Comparison of ENCODE assay signal across 9 cellular contexts in the genomic region with DNA sequence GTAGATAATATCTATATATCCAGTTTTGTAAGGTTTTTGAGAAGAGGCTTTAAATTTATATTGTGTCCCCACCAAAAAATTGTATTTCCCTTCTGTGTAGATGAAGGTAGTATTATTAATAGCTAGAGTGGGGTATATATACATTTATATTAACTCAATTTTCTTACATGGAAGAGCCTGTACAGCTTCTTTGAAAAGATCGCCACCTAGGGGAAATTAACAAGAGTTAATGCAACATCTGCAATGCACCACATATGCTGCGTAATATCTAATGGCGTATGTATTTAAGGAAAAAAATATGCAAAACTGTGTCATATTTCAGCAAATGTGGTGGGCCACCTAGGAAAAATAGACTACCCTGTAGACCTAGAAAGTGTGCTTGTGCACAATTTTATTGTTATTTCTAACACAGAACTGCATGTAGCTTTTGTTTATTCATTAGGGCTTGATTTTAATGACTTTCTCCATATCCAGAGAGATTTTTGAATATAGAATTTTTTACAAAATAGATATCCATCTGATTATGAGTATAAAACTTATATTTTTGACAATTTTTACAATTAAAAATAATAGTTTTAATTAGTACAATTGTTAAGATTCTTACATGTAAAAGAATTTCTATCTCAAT. TPM values are rescaled to one million over a fixed set of nuclear protein-coding genes. Genes with fewer than 3 reads are reported as not detected.
DNase-seq lines count a peak whose midpoint lies in the region; ATAC-seq and TF ChIP-seq lines count a peak whose summit lies in the region.
"Had no signal": no experiment of that assay in that cellular context is flagged by ENCODE, and none has a peak within 500 bp of the region (broad histone marks: within the 10 kb centered on the region; RNA-seq: fewer than 3 reads in every experiment).

No MANE protein-coding gene starts in this region.

- no peak overlapping the region for H2BK12ac ChIP-seq in mesenchymal stem cell (ENCODE audit: low read length in 2 of 2)

- H3K9me3 ChIP-seq in body of pancreas, result no peaks in the 10 kb centered on the region
- H3K9me3 ChIP-seq in mesenchymal stem cell (ENCODE audit: control insufficient read depth, low read length), result no peaks in the 10 kb centered on the region
- H3K9me3 ChIP-seq: HAP-1 had no signal

- H3K79me1 ChIP-seq in mesenchymal stem cell (replicated peaks; ENCODE audit: low read length, poor library complexity, severe bottlenecking), result no peaks in the 10 kb centered on the region

- H3K4me1 ChIP-seq in body of pancreas, result no peaks in the 10 kb centered on the region
- peaks cover 12% of the 10 kb centered on the region for H3K4me1 ChIP-seq in mesenchymal stem cell (ENCODE audit: control insufficient read depth, insufficient read depth, low read depth, low read length)
- H3K4me1 ChIP-seq: HAP-1 had no signal

- TF ChIP-seq CTCF in body of pancreas (IDR thresholded peaks at IDR 0.05) (peak in 6 of 7 experiments; percentile 34 to 38 (median 36)), omental fat pad (IDR thresholded peaks at IDR 0.05) (no peak)

- no peak overlapping the region for H2AK5ac ChIP-seq in mesenchymal stem cell (ENCODE audit: low read length, severe bottlenecking)

- in situ Hi-C loops in ACHN (cut with HindIII; ENCODE audit: low pct_ligation_motif_present, low pct_unique_long_range_greater_than_20kb, low sequenced_read_pairs), result no loop called here

- no peak overlapping the region for H2BK120ac ChIP-seq in mesenchymal stem cell (ENCODE audit: low read depth, low read length)

- H4K91ac ChIP-seq in mesenchymal stem cell (ENCODE audit: low read length), result no peak overlapping the region

- WGBS in body of pancreas, 2 donors, result 27 to 47% methylated on average over 3 of the region's 3 CpGs
- WGBS in mesenchymal stem cell, result 0% methylated on average over 1 of the region's 3 CpGs

- H3K4me3 ChIP-seq in body of pancreas (no peak overlapping the region), mesenchymal stem cell (ENCODE audit: insufficient read depth in 1 of 2, low read depth in 1 of 2, low read length in 2 of 2) (no peak overlapping the region)
- H3K4me3 ChIP-seq: HAP-1 had no signal

- no peak for TF ChIP-seq POLR2A in body of pancreas (IDR thresholded peaks at IDR 0.05)

- peak; percentile 81 for ATAC-seq in GM18498 (IDR thresholded peaks at IDR 0.05; ENCODE audit: unreplicated experiment)
- ATAC-seq in HG02981 (IDR thresholded peaks at IDR 0.05; ENCODE audit: unreplicated experiment), result peak; percentile 88
- peak; percentile 38 for ATAC-seq in body of pancreas
- no peak for ATAC-seq in omental fat pad (ENCODE audit: low FRiP score)

- no peak overlapping the region for H3K4me2 ChIP-seq in mesenchymal stem cell (ENCODE audit: low read length, poor library complexity, severe bottlenecking)

- H3K4ac ChIP-seq in mesenchymal stem cell (ENCODE audit: low read depth in 1 of 2, low read length in 2 of 2), result no peak overlapping the region

- no peak overlapping the region for H2AFZ ChIP-seq in mesenchymal stem cell (ENCODE audit: low read depth, low read length)

- H3K27me3 ChIP-seq in body of pancreas (no peaks in the 10 kb centered on the region), mesenchymal stem cell (ENCODE audit: control insufficient read depth in 1 of 2, insufficient read depth in 1 of 2, low read length in 2 of 2) (no peaks in the 10 kb centered on the region)

- H2BK15ac ChIP-seq in mesenchymal stem cell (ENCODE audit: low read depth, poor library complexity, severe bottlenecking), result no peak overlapping the region

- no peak overlapping the region for H2BK5ac ChIP-seq in mesenchymal stem cell (ENCODE audit: low read depth, low read length, poor library complexity, severe bottlenecking)

- no peak overlapping the region for H4K8ac ChIP-seq in mesenchymal stem cell (ENCODE audit: low read length)

- H3K23ac ChIP-seq in mesenchymal stem cell (ENCODE audit: low read length in 2 of 2), result no peak overlapping the region

- H3K27ac ChIP-seq in body of pancreas (no peak overlapping the region), mesenchymal stem cell (ENCODE audit: low read length, poor library complexity, severe bottlenecking) (no peak overlapping the region)

- H3K36me3 ChIP-seq in body of pancreas (replicated peaks in 1 of 2; ENCODE audit: insufficient read depth in 1 of 2, low read depth in 2 of 2) (no peaks in the 10 kb centered on the region), mesenchymal stem cell (ENCODE audit: control insufficient read depth in 1 of 2, insufficient read depth in 2 of 2, low read depth in 1 of 2, low read length in 2 of 2) (no peaks in the 10 kb centered on the region)
- H3K36me3 ChIP-seq: HAP-1 had no signal

- H3K14ac ChIP-seq in mesenchymal stem cell (ENCODE audit: low read length in 2 of 2), result no peak overlapping the region

- intact Hi-C loops in body of pancreas (cut with DNase I), result no loop called here

- peak; percentile 75 for DNase-seq in ACHN
- peak; percentile 56 for DNase-seq in NCI-H345 (lab: John Stamatoyannopoulos, UW)
- DNase-seq in body of pancreas, result no peak
- peak; percentile 73 for DNase-seq in mesenchymal stem cell
- DNase-seq in omental fat pad (ENCODE audit: low spot score), result no peak
- no peak for DNase-seq in activated CD4-positive, CD25-positive, alpha-beta regulatory T cell treated with anti-CD3 and anti-CD28 coated beads, Interleukin-2, amount 50 U/mL, for 72 hours

- no peak overlapping the region for H3K9ac ChIP-seq in mesenchymal stem cell (ENCODE audit: low read length)

- H3K18ac ChIP-seq in mesenchymal stem cell (ENCODE audit: low read depth in 1 of 2, low read length in 2 of 2), result no peak overlapping the region

RNA-seq across cellular contexts. Expression of a gene that starts 14.0 kb away (rescaled TPM):
- total RNA-seq in body of pancreas, result not detected
- not detected for polyA plus RNA-seq in mesenchymal stem cell (2013, experiment 1 of 2)
- not detected for polyA plus RNA-seq in mesenchymal stem cell (2013, experiment 2 of 2)
- total RNA-seq in omental fat pad, result not detected

Comparison
In these comparisons a context has a peak if more than half of its experiments do, and no peak if none do; other contexts are left out.
1. DNase-seq: peak in ACHN (single experiment), NCI-H345 (single experiment) and mesenchymal stem cell (single experiment); none in body of pancreas (0 of 4), omental fat pad (single experiment) and activated CD4-positive, CD25-positive, alpha-beta regulatory T cell treated with anti-CD3 and anti-CD28 coated beads, Interleukin-2, amount 50 U/mL, for 72 hours (single experiment).
2. CTCF ChIP-seq: peak in body of pancreas (6 of 7); none in omental fat pad (0 of 3).